In the genomic region with DNA sequence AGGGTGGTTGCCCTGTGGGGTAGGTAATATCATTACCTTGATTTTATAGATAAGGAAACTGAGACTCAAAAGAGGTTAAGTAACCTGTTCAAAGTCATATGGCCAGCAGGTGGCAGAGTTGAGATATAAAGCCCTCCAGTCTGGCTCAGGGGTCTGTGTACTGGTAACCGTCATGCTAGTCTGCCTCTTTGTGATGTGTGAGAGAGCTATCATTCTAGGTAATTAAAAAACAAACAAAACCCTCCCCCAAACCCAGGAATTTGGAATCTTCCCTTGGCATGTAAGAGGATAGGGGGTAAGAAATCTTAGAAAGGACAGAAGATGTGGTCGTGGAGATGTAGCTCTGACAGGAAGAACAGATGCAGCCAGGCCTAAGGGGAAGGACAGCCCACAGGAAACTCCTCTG, we compare ENCODE assay signal across 8 cellular contexts.
A peak's percentile ranks its signal among the peaks of the same experiment; 100 is the strongest.
DNase-seq lines count a peak whose midpoint lies in the region; ATAC-seq, FAIRE-seq and TF ChIP-seq lines count a peak whose summit lies in the region.

No MANE protein-coding gene starts in this region.

- peak; percentile 80 for FAIRE-seq in H54 (lab: Jason Lieb, UNC)
- no peak for FAIRE-seq in urothelium cell line (lab: Jason Lieb, UNC)

- no peak for ATAC-seq in HG02588 (IDR thresholded peaks at IDR 0.05; ENCODE audit: unreplicated experiment)

- peak; percentile 82 for TF ChIP-seq CTCF in C4-2B (conservative IDR thresholded peaks at IDR 0.05)
- TF ChIP-seq CTCF in epithelial cell of esophagus (IDR thresholded peaks at IDR 0.05; ENCODE audit: insufficient read depth, low read depth, low read length, missing control alignments): peak; percentile 49

- DNase-seq in H54 (ENCODE audit: insufficient read length, low spot score) (peak; percentile 35), NCI-H460 (ENCODE audit: extremely low read depth, low read depth) (peak; percentile 21), epithelial cell of esophagus (ENCODE audit: low read depth) (peak; percentile 57), non-pigmented ciliary epithelial cell (ENCODE audit: low read depth) (peak; percentile 27), urothelium cell line (ENCODE audit: low spot score) (peak; percentile 72)
- peak; percentile 36 to 52 for DNase-seq in activated CD4-positive, alpha-beta T cell treated with anti-CD3 and anti-CD28 coated beads for 4 hours

- no peak overlapping the region for H3K27ac ChIP-seq in C4-2B

- TF ChIP-seq POLR2A in H54 (IDR thresholded peaks at IDR 0.05; ENCODE audit: low read depth, low read length): no peak

- H3K4me3 ChIP-seq in epithelial cell of esophagus (ENCODE audit: low read length): no peak overlapping the region

Comparison
In these comparisons a context has a peak if more than half of its experiments do, and no peak if none do; other contexts are left out.
1. DNase-seq: peak in every context shown above with its lines; median percentile 72 in urothelium cell line; 57 in epithelial cell of esophagus; 44 in activated CD4-positive, alpha-beta T cell treated with anti-CD3 and anti-CD28 coated beads for 4 hours; 35 in H54; 27 in non-pigmented ciliary epithelial cell; 21 in NCI-H460.